21 cellular contexts compared by ENCODE assay signal in genomic region chr10:51201947-51202346, GRCh38.
"Had no signal": no experiment of that assay in that cellular context is flagged by ENCODE, and none has a peak within 500 bp of the region (broad histone marks: within the 10 kb centered on the region; RNA-seq: fewer than 3 reads in every experiment).

No MANE protein-coding gene starts in this region.

- H3K4me2 ChIP-seq: SK-N-SH had no signal

- FAIRE-seq: RCC 7860 had no signal

- H3K9ac ChIP-seq: SK-N-SH had no signal

- H3K9me3 ChIP-seq: SK-N-SH had no signal

- DNase-seq: KBM-7, MV-4-11, NCI-H1048, NCI-H1105, NCI-H1417, NCI-H1436 treated with DMSO at 0.1 percent for 48 hours, NCI-H187, NCI-H2029, NCI-H2081 treated with DMSO at 0.1 percent for 48 hours, NCI-H2171, NCI-H226, NCI-H446, NCI-H510A, NCI-H524 treated with DMSO at 0.1 percent for 48 hours, NCI-H69, NCI-H774, RPMI8226, SHP77, SK-N-SH, SW 1271 had no signal
